Comparison of ENCODE assay signal across 30 cellular contexts in genomic region chr19:29651622-29652394, GRCh38.
"Had no signal": no experiment of that assay in that cellular context is flagged by ENCODE, and none has a peak within 500 bp of the region (broad histone marks: within the 10 kb centered on the region; RNA-seq: fewer than 3 reads in every experiment).

No MANE protein-coding gene starts in this region.

- H3K4me1 Mint-ChIP-seq: neural crest cell; stimulated activated naive B cell treated with anti-CD40 and anti-IgM and Interleukin-4, amounts not matched to agents 10 μg/mL and 1 μg/mL and 100 μg/mL, for 72 hours had no signal

- DNase-seq: activated CD4-positive, alpha-beta T cell treated with anti-CD3 and anti-CD28 coated beads for 4 hours; activated CD4-positive, alpha-beta T cell treated with anti-CD3 and anti-CD28 coated beads, Interleukin-2, amount 50 U/mL, for 4 hours; activated gamma-delta T cell; activated naive CD4-positive, alpha-beta T cell treated with anti-CD3 and anti-CD28 coated beads, Interleukin-2, amount 50 U/mL, for 16 hours; activated naive CD8-positive, alpha-beta T cell treated with anti-CD3 and anti-CD28 coated beads, Interleukin-2, amount 50 U/mL, for 24 hours; activated T-cell treated with anti-CD3 and anti-CD28 coated beads, Interleukin-2, amount 50 U/mL, for 1 hour; amygdala; central memory CD4-positive, alpha-beta T cell; glutamatergic neuron; left cardiac atrium; left ventricle myocardium superior; mammary epithelial cell; nucleus accumbens; pancreas; retina; small intestine; stimulated activated CD4-positive, alpha-beta T cell treated with anti-CD3 and anti-CD28 coated beads, Interleukin-1b, Interleukin-23, amount 100 ng/mL, for 48 hours; stimulated activated CD4-positive, alpha-beta T cell treated with anti-CD3 and anti-CD28 coated beads, Interleukin-4, amount 100 ng/mL, for 4 hours; stimulated activated CD8-positive, alpha-beta memory T cell treated with anti-CD3 and anti-CD28 coated beads, Interleukin-4, amount 100 ng/mL, for 48 hours; stimulated activated naive B cell treated with anti-CD40 and anti-IgM and Interleukin-4, amounts not matched to agents 10 μg/mL and 1 μg/mL and 100 μg/mL, for 72 hours; stomach; transverse colon had no signal

- H3K4me1 ChIP-seq: pancreas, prostate gland, stomach, transverse colon had no signal

- H3K27ac ChIP-seq: epithelial cell of prostate, hepatocyte, pancreas, prostate gland, stomach, transverse colon, VCaP had no signal

- H3K4me3 ChIP-seq: hepatocyte, pancreas, prostate gland, stomach, transverse colon had no signal

- H3K36me3 ChIP-seq: pancreas, prostate gland, stomach, transverse colon had no signal

- H3K9me3 ChIP-seq: pancreas, prostate gland, stomach, transverse colon had no signal

- H3K36me3 Mint-ChIP-seq: stimulated activated naive B cell treated with anti-CD40 and anti-IgM and Interleukin-4, amounts not matched to agents 10 μg/mL and 1 μg/mL and 100 μg/mL, for 72 hours had no signal

- H3K27ac Mint-ChIP-seq: activated naive CD8-positive, alpha-beta T cell treated with anti-CD3 and anti-CD28 coated beads, Interleukin-2, amount 50 U/mL, for 24 hours; activated T-helper 1 cell treated with anti-CD3 and anti-CD28 coated beads, Interleukin-12 subunit alpha, Interleukin-12 subunit beta, Interleukin-2, Interleukin-4 antibody, amounts not matched to agents 30 ng/mL and 10 ng/mL and 1 ng/mL, durations not matched to agents 14 hours and 24 hours and 36 hours; dendritic cell treated with granulocyte-macrophage colony-stimulating factor and Interleukin-4, amounts not matched to agents 40 ng/mL and 50 ng/mL, for 4 days; stimulated activated naive B cell treated with anti-CD40 and anti-IgM and Interleukin-4, amounts not matched to agents 10 μg/mL and 1 μg/mL and 100 μg/mL, for 72 hours; T-helper 2 cell treated with Interferon-gamma antibody and Interleukin-4, amounts not matched to agents 5 μg/mL and 100 μg/mL, for 36 hours had no signal

- H3K4me3 Mint-ChIP-seq: activated naive CD8-positive, alpha-beta T cell treated with anti-CD3 and anti-CD28 coated beads, Interleukin-2, amount 50 U/mL, for 24 hours; activated T-helper 1 cell treated with anti-CD3 and anti-CD28 coated beads, Interleukin-12 subunit alpha, Interleukin-12 subunit beta, Interleukin-2, Interleukin-4 antibody, amounts not matched to agents 30 ng/mL and 10 ng/mL and 1 ng/mL, durations not matched to agents 14 hours and 24 hours and 36 hours; dendritic cell treated with granulocyte-macrophage colony-stimulating factor and Interleukin-4, amounts not matched to agents 40 ng/mL and 50 ng/mL, for 4 days; neural crest cell; stimulated activated naive B cell treated with anti-CD40 and anti-IgM and Interleukin-4, amounts not matched to agents 10 μg/mL and 1 μg/mL and 100 μg/mL, for 72 hours; T-helper 2 cell treated with Interferon-gamma antibody and Interleukin-4, amounts not matched to agents 5 μg/mL and 100 μg/mL, for 36 hours had no signal

- H3K9me3 Mint-ChIP-seq: dendritic cell treated with granulocyte-macrophage colony-stimulating factor and Interleukin-4, amounts not matched to agents 40 ng/mL and 50 ng/mL, for 4 days; neural crest cell; stimulated activated naive B cell treated with anti-CD40 and anti-IgM and Interleukin-4, amounts not matched to agents 10 μg/mL and 1 μg/mL and 100 μg/mL, for 72 hours had no signal

- H3K27me3 ChIP-seq: pancreas had no signal
